In the genomic region with DNA sequence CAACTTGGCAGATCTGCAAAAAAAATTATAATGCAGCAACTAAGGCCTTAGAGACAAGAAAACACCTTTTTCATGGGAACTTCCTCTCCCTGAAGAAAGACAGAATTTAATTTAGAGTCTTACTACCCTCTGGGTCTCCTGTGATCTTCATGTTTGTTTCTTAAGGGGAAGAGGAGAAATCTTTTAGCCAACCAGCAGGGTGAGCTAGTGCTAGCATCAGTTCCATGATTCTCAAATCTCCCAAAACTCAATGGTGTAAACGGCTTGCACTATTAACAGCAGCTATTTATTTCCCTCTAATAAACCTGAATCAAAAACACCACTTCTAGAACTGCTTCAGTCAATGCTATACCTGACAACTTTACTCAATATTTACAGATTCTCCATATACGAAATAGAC, we compare ENCODE assay signal across 9 cellular contexts. TPM values are rescaled to one million over a fixed set of nuclear protein-coding genes. Genes with fewer than 3 reads are reported as not detected.
DNase-seq lines count a peak whose midpoint lies in the region; ATAC-seq, FAIRE-seq and TF ChIP-seq lines count a peak whose summit lies in the region.
"Had no signal": no experiment of that assay in that cellular context is flagged by ENCODE, and none has a peak within 500 bp of the region (broad histone marks: within the 10 kb centered on the region; RNA-seq: fewer than 3 reads in every experiment).

No MANE protein-coding gene starts in this region.

- H3K27ac Mint-ChIP-seq in WTC11: peak overlapping the region; percentile 84

- H3K4me1 Mint-ChIP-seq in WTC11: peaks cover 64% of the 10 kb centered on the region

- H3K4me1 ChIP-seq in hepatocyte (ENCODE audit: insufficient read depth): peaks cover 30% of the 10 kb centered on the region

- H3K79me2 ChIP-seq in hepatocyte: peaks cover 80% of the 10 kb centered on the region

- no peak overlapping the region for H3K4me3 ChIP-seq in hepatocyte
- H3K4me3 ChIP-seq: HAP-1 had no signal

- no peaks in the 10 kb centered on the region for H3K9me3 ChIP-seq in hepatocyte (ENCODE audit: low read depth)
- H3K9me3 ChIP-seq: HAP-1 had no signal

- H3K4me2 ChIP-seq in hepatocyte: peak overlapping the region; percentile 76

- H3K9me3 Mint-ChIP-seq in WTC11: peaks cover 17% of the 10 kb centered on the region

- no peak overlapping the region for H3K27ac ChIP-seq in hepatocyte

- POLR2A ChIA-PET in WTC11 (lab: Charles Lee): no interaction called here

- no peak overlapping the region for H2AFZ ChIP-seq in hepatocyte

- WGBS in hepatocyte (ENCODE audit: low lambda C conversion rate, missing lambda C conversion rate): 73% methylated on average over 2 of the region's 2 CpGs

- CTCF ChIA-PET in WTC11 (lab: Charles Lee): interaction anchor here (0.6 to 2.2 kb wide), 9 partner anchors 9 to 296 kb away, joined by 3 to 43 read pairs (median 3); no protein-coding TSS in a partner anchor

- DNase-seq in Ammon's horn (ENCODE audit: low spot score): peak; percentile 56
- DNase-seq in GM20000 (ENCODE audit: low spot score): peak; percentile 17
- no peak for DNase-seq in WTC11 (ENCODE audit: low spot score)
- no peak for DNase-seq in hepatocyte (ENCODE audit: low spot score)
- DNase-seq in iPS-NIHi11 (ENCODE audit: low spot score): no peak
- DNase-seq in RCC 7860 (ENCODE audit: low spot score): no peak

- FAIRE-seq in RCC 7860 (lab: Jason Lieb, UNC): no peak

- ATAC-seq in WTC11 (no peak), GM21447 (IDR thresholded peaks at IDR 0.05; ENCODE audit: unreplicated experiment) (no peak), GM18909 (IDR thresholded peaks at IDR 0.05; ENCODE audit: poor library complexity, unreplicated experiment) (no peak)

- H3K4me3 Mint-ChIP-seq in WTC11: peak overlapping the region; percentile 34; the same call in 1 of the 2 replicates

- no peaks in the 10 kb centered on the region for H3K27me3 Mint-ChIP-seq in WTC11 (ENCODE audit: low read depth)

- peak; percentile 26 for TF ChIP-seq CTCF in GM20000 (IDR thresholded peaks at IDR 0.05; ENCODE audit: extremely low read depth, missing control alignments)
- TF ChIP-seq CTCF in WTC11 (IDR thresholded peaks at IDR 0.05): no peak
- peak; percentile 35 for TF ChIP-seq CTCF in hepatocyte (IDR thresholded peaks at IDR 0.05; ENCODE audit: poor library complexity)

- H4K20me1 ChIP-seq in hepatocyte (ENCODE audit: insufficient read depth, poor library complexity, severe bottlenecking): peaks cover 60% of the 10 kb centered on the region

- no peaks in the 10 kb centered on the region for H3K9me2 ChIP-seq in hepatocyte (replicated peaks; ENCODE audit: insufficient read depth)

- no peaks in the 10 kb centered on the region for H3K36me3 ChIP-seq in hepatocyte (replicated peaks; ENCODE audit: insufficient read depth, low read depth)

- peaks cover 39% of the 10 kb centered on the region for H3K36me3 Mint-ChIP-seq in WTC11

- H3K27me3 ChIP-seq in hepatocyte: no peaks in the 10 kb centered on the region

TF ChIP-seq in WTC11, 78 proteins besides CTCF, POLR2A, EP300 and RAD21:
- TF ChIP-seq ZNF232 (CRISPR knock-in tag; IDR thresholded peaks at IDR 0.05): no peak

RNA-seq across cellular contexts. Expression of a gene that starts 3.8 kb away (rescaled TPM):
- total RNA-seq in WTC11 (2021): 71.4 to 78.1 TPM (median 74.7 TPM) in 3 replicates
- 78.7 and 79.2 TPM in 2 replicates for total RNA-seq in hepatocyte
- 39.8 and 42.0 TPM in 2 replicates for polyA plus RNA-seq in hepatocyte

Comparison
In these comparisons a context has a peak if more than half of its experiments do, and no peak if none do; other contexts are left out.
1. DNase-seq: peak in Ammon's horn (single experiment) and GM20000 (single experiment); none in WTC11 (single experiment), hepatocyte (single experiment), iPS-NIHi11 (single experiment) and RCC 7860 (single experiment).